ENCODE assay signal across 36 cellular contexts in genomic region chr1:30845891-30846290, GRCh38.
DNase-seq lines count a peak whose midpoint lies in the region; ATAC-seq, FAIRE-seq and TF ChIP-seq lines count a peak whose summit lies in the region.
"Had no signal": no experiment of that assay in that cellular context is flagged by ENCODE, and none has a peak within 500 bp of the region (broad histone marks: within the 10 kb centered on the region; RNA-seq: fewer than 3 reads in every experiment).

No MANE protein-coding gene starts in this region.

- ATAC-seq in GM21447 (IDR thresholded peaks at IDR 0.05; ENCODE audit: unreplicated experiment): no peak
- no peak for ATAC-seq in effector memory CD8-positive, alpha-beta T cell (replicated peaks)
- ATAC-seq: body of pancreas, left lung, pancreas, SK-N-SH treated with all-trans-retinoic acid at 6 μM for 48 hours had no signal

- H3K9ac ChIP-seq in H1 (replicated peaks in 1 of 4; ENCODE audit: extremely low read depth in 1 of 4, low read depth in 3 of 4, low read length in 3 of 4): no peak overlapping the region
- H3K9ac ChIP-seq: BLaER1 treated with 17β-estradiol and CSF1 and Interleukin-3, amounts not matched to agents 10 nM and 100 nM had no signal

- TF ChIP-seq RAD21 in H1 (IDR thresholded peaks at IDR 0.05 in 1 of 2, conservative IDR thresholded peaks at IDR 0.05 in 1 of 2; ENCODE audit: low read depth in 2 of 2, low read length in 2 of 2): peak; percentile 38 to 44; a peak in 3 of 4 replicates

- no peak overlapping the region for H2BK15ac ChIP-seq in H1 (ENCODE audit: low read length)

- no peak overlapping the region for H2AFZ ChIP-seq in H1 (ENCODE audit: low read length)

- TF ChIP-seq EP300 in H1 (IDR thresholded peaks at IDR 0.05; ENCODE audit: borderline replicate concordance in 1 of 2, low read depth in 2 of 2, low read length in 2 of 2): no peak

- H3K4me3 Mint-ChIP-seq in progenitor cell of endocrine pancreas (ENCODE audit: low read depth): no peak overlapping the region
- H3K4me3 Mint-ChIP-seq in effector memory CD8-positive, alpha-beta T cell: no peak overlapping the region
- H3K4me3 Mint-ChIP-seq: activated CD4-positive, alpha-beta memory T cell treated with anti-CD3 and anti-CD28 coated beads, Interleukin-2, amount 10 ng/mL, durations not matched to agents 7 days and 5 days; activated naive CD4-positive, alpha-beta T cell treated with anti-CD3 and anti-CD28 coated beads for 36 hours; activated T-helper 1 cell treated with anti-CD3 and anti-CD28 coated beads, Interleukin-12 subunit alpha, Interleukin-12 subunit beta, Interleukin-2, Interleukin-4 antibody, amounts not matched to agents 30 ng/mL and 10 ng/mL and 1 ng/mL, durations not matched to agents 14 hours and 24 hours and 36 hours; memory B cell; T-helper 1 cell treated with Interleukin-12 subunit alpha and Interleukin-12 subunit beta and Interleukin-4 antibody, amounts not matched to agents 30 μg/mL and 1 μg/mL, for 36 hours had no signal

- no peaks in the 10 kb centered on the region for H3K9me3 Mint-ChIP-seq in progenitor cell of endocrine pancreas (ENCODE audit: low read depth)
- H3K9me3 Mint-ChIP-seq in effector memory CD8-positive, alpha-beta T cell: no peaks in the 10 kb centered on the region
- H3K9me3 Mint-ChIP-seq: activated CD4-positive, alpha-beta memory T cell treated with anti-CD3 and anti-CD28 coated beads, Interleukin-2, amount 10 ng/mL, durations not matched to agents 7 days and 5 days; activated naive CD4-positive, alpha-beta T cell treated with anti-CD3 and anti-CD28 coated beads for 36 hours; activated T-helper 1 cell treated with anti-CD3 and anti-CD28 coated beads, Interleukin-12 subunit alpha, Interleukin-12 subunit beta, Interleukin-2, Interleukin-4 antibody, amounts not matched to agents 30 ng/mL and 10 ng/mL and 1 ng/mL, durations not matched to agents 14 hours and 24 hours and 36 hours; IgD-negative memory B cell; memory B cell; T-helper 1 cell treated with Interleukin-12 subunit alpha and Interleukin-12 subunit beta and Interleukin-4 antibody, amounts not matched to agents 30 μg/mL and 1 μg/mL, for 36 hours had no signal

- H3K4me1 ChIP-seq in H1 (replicated peaks in 1 of 4; ENCODE audit: control insufficient read depth in 3 of 4, insufficient read depth in 4 of 4, low read length in 3 of 4): peaks cover 8 to 26% (median 18%) of the 10 kb centered on the region in 4 experiments
- H3K4me1 ChIP-seq: pancreas, suprapubic skin had no signal

- 55% methylated on average over 7 of the region's 7 CpGs; no CpG with 5 or more reads in 1 of the 2 experiments for WGBS in H1 (ENCODE audit: extremely low coverage in 1 of 2, insufficient coverage in 1 of 2, insufficient read length in 1 of 2, insufficient replicate concordance in 2 of 2, low coverage in 1 of 2, low lambda C conversion rate in 2 of 2, missing lambda C conversion rate in 1 of 2), 2 experiments

- no peak overlapping the region for H3K4ac ChIP-seq in H1 (replicated peaks; ENCODE audit: insufficient read length, low read depth, low read length)

- H4K20me1 ChIP-seq in H1 (replicated peaks in 1 of 2; ENCODE audit: control insufficient read depth in 1 of 2, insufficient read depth in 2 of 2, low read length in 2 of 2): no peaks in the 10 kb centered on the region

- H3K36me3 Mint-ChIP-seq in progenitor cell of endocrine pancreas (ENCODE audit: insufficient read depth): no peaks in the 10 kb centered on the region
- no peaks in the 10 kb centered on the region for H3K36me3 Mint-ChIP-seq in effector memory CD8-positive, alpha-beta T cell (ENCODE audit: insufficient read depth)
- H3K36me3 Mint-ChIP-seq: IgD-negative memory B cell, memory B cell had no signal

- H3K27ac Mint-ChIP-seq in progenitor cell of endocrine pancreas: peak overlapping the region; percentile 37
- H3K27ac Mint-ChIP-seq in effector memory CD8-positive, alpha-beta T cell: no peak overlapping the region
- H3K27ac Mint-ChIP-seq: activated CD4-positive, alpha-beta memory T cell treated with anti-CD3 and anti-CD28 coated beads, Interleukin-2, amount 10 ng/mL, durations not matched to agents 7 days and 5 days; activated naive CD4-positive, alpha-beta T cell treated with anti-CD3 and anti-CD28 coated beads for 36 hours; activated T-helper 1 cell treated with anti-CD3 and anti-CD28 coated beads, Interleukin-12 subunit alpha, Interleukin-12 subunit beta, Interleukin-2, Interleukin-4 antibody, amounts not matched to agents 30 ng/mL and 10 ng/mL and 1 ng/mL, durations not matched to agents 14 hours and 24 hours and 36 hours; memory B cell; T-helper 1 cell treated with Interleukin-12 subunit alpha and Interleukin-12 subunit beta and Interleukin-4 antibody, amounts not matched to agents 30 μg/mL and 1 μg/mL, for 36 hours had no signal

- no peak overlapping the region for H4K5ac ChIP-seq in H1 (ENCODE audit: insufficient read length, low read depth, low read length)

- H3K4me1 Mint-ChIP-seq in progenitor cell of endocrine pancreas (ENCODE audit: low read depth): peaks cover 17% of the 10 kb centered on the region
- H3K4me1 Mint-ChIP-seq in effector memory CD8-positive, alpha-beta T cell (ENCODE audit: low read depth in 2 of 2): peaks cover 0 to 6% of the 10 kb centered on the region in 2 donors
- H3K4me1 Mint-ChIP-seq: activated CD4-positive, alpha-beta memory T cell treated with anti-CD3 and anti-CD28 coated beads, Interleukin-2, amount 10 ng/mL, durations not matched to agents 7 days and 5 days had no signal

- TF ChIP-seq POLR2A in H1 (IDR thresholded peaks at IDR 0.05; ENCODE audit: control extremely low read depth in 1 of 2, low read depth in 2 of 2, low read length in 2 of 2): no peak

- no peak overlapping the region for H3K4me3 ChIP-seq in H1 (ENCODE audit: extremely low read depth in 1 of 4, insufficient read depth in 2 of 4, low read depth in 3 of 4, low read length in 4 of 4)
- H3K4me3 ChIP-seq: adrenal gland; BLaER1 treated with 17β-estradiol and CSF1 and Interleukin-3, amounts not matched to agents 10 nM and 100 nM; body of pancreas; HAP-1; left lung; pancreas; suprapubic skin had no signal

- no peak overlapping the region for H2AK5ac ChIP-seq in H1 (ENCODE audit: low read depth, low read length)

- no peak overlapping the region; the same call in 1 of the 2 replicates for H2BK12ac ChIP-seq in H1 (ENCODE audit: low read depth, low read length)

- H2BK120ac ChIP-seq in H1 (replicated peaks; ENCODE audit: low read depth, low read length): no peak overlapping the region

- peaks cover 16% of the 10 kb centered on the region for H3K27me3 Mint-ChIP-seq in progenitor cell of endocrine pancreas
- peaks cover 82 to 98% of the 10 kb centered on the region in 2 donors for H3K27me3 Mint-ChIP-seq in effector memory CD8-positive, alpha-beta T cell

- no peak overlapping the region for H3K4me2 ChIP-seq in H1 (ENCODE audit: insufficient read depth in 1 of 2, low read depth in 2 of 2, low read length in 2 of 2)
- H3K4me2 ChIP-seq: BLaER1 treated with 17β-estradiol and CSF1 and Interleukin-3, amounts not matched to agents 10 nM and 100 nM had no signal

- no peaks in the 10 kb centered on the region for H3K79me1 ChIP-seq in H1 (ENCODE audit: low read depth, low read length)

- POLR2A ChIA-PET in H1 (lab: Charles Lee; ENCODE audit: partially characterized antibody): interaction anchor here (1.1 kb wide), 1 partner anchor 22 kb away, joined by 3 read pairs; no protein-coding TSS in a partner anchor

- no peaks in the 10 kb centered on the region for H3K9me3 ChIP-seq in H1 (ENCODE audit: insufficient read depth in 2 of 2, low read depth in 1 of 2, low read length in 1 of 2)
- H3K9me3 ChIP-seq: adrenal gland; BLaER1 treated with 17β-estradiol and CSF1 and Interleukin-3, amounts not matched to agents 10 nM and 100 nM; body of pancreas; HAP-1; left lung; pancreas; suprapubic skin had no signal

- H3K79me2 ChIP-seq in H1 (ENCODE audit: control insufficient read depth in 1 of 2, insufficient read depth in 2 of 2, low read length in 2 of 2): no peaks in the 10 kb centered on the region

- no peaks in the 10 kb centered on the region for H3K36me3 ChIP-seq in H1 (ENCODE audit: control insufficient read depth in 2 of 4, insufficient read depth in 4 of 4, low read length in 3 of 4)
- H3K36me3 ChIP-seq: adrenal gland; BLaER1 treated with 17β-estradiol and CSF1 and Interleukin-3, amounts not matched to agents 10 nM and 100 nM; HAP-1; left lung; pancreas; suprapubic skin had no signal

- no peak overlapping the region for H4K91ac ChIP-seq in H1 (replicated peaks; ENCODE audit: insufficient read length, low read length)

- H2BK5ac ChIP-seq in H1 (ENCODE audit: low read depth, low read length): no peak overlapping the region

- H3K27ac ChIP-seq in H1 (ENCODE audit: low read depth, low read length): no peak overlapping the region
- H3K27ac ChIP-seq: 22Rv1; adrenal gland; BLaER1 treated with 17β-estradiol and CSF1 and Interleukin-3, amounts not matched to agents 10 nM and 100 nM; suprapubic skin had no signal

- FAIRE-seq in H1 (lab: Jason Lieb, UNC): no peak
- FAIRE-seq: G401.6, pancreas, TTC549 had no signal

- H3K14ac ChIP-seq in H1 (ENCODE audit: insufficient read length): no peak overlapping the region

- no peak overlapping the region for H4K8ac ChIP-seq in H1 (ENCODE audit: extremely low read depth, insufficient read depth, low read length)

- no peaks in the 10 kb centered on the region for H3K23me2 ChIP-seq in H1 (ENCODE audit: low read depth, low read length)

- no peak overlapping the region for H3K56ac ChIP-seq in H1 (replicated peaks; ENCODE audit: insufficient read length, low read depth, low read length)

- H2BK20ac ChIP-seq in H1 (ENCODE audit: low read length): no peak overlapping the region

- H3K23ac ChIP-seq in H1 (ENCODE audit: insufficient read length): no peak overlapping the region

- H3K18ac ChIP-seq in H1 (ENCODE audit: extremely low read depth, low read length): no peak overlapping the region

- no peaks in the 10 kb centered on the region for H3K27me3 ChIP-seq in H1 (replicated peaks in 1 of 4; ENCODE audit: control insufficient read depth in 3 of 4, extremely low read depth in 1 of 4, insufficient read depth in 3 of 4, low read length in 3 of 4)
- H3K27me3 ChIP-seq: adrenal gland, body of pancreas, pancreas had no signal

- peak; percentile 40 to 70 (median 68) for TF ChIP-seq CTCF in H1 (IDR thresholded peaks at IDR 0.05; ENCODE audit: control extremely low read depth in 1 of 3, insufficient read depth in 1 of 3, low read depth in 1 of 3, low read length in 3 of 3)
- TF ChIP-seq CTCF in progenitor cell of endocrine pancreas (IDR thresholded peaks at IDR 0.05; ENCODE audit: unreplicated experiment): peak; percentile 40

- CTCF ChIA-PET in H1 (lab: Charles Lee; ENCODE audit: partially characterized antibody): interaction anchor here (0.7 to 6.2 kb wide), 16 partner anchors 9 to 127 kb away, joined by 3 to 56 read pairs (median 8); no protein-coding TSS in a partner anchor

- DNase-seq in DMS 273 (lab: John Stamatoyannopoulos, UW; ENCODE audit: unreplicated experiment): peak; percentile 16
- DNase-seq in DMS 273 treated with DMSO at 0.1 percent for 48 hours (lab: John Stamatoyannopoulos, UW): no peak
- DNase-seq in NCI-H526 treated with DMSO at 0.1 percent for 48 hours (lab: John Stamatoyannopoulos, UW): peak; percentile 1
- DNase-seq in H1 (ENCODE audit: low read depth in 1 of 2, low spot score in 2 of 2): no peak
- no peak for DNase-seq in progenitor cell of endocrine pancreas (ENCODE audit: low spot score, unreplicated experiment)
- DNase-seq in effector memory CD8-positive, alpha-beta T cell: no peak
- DNase-seq in dedifferentiated amniotic fluid mesenchymal stem cell (ENCODE audit: extremely low spot score): no peak
- DNase-seq: activated CD4-positive, alpha-beta memory T cell treated with anti-CD3 and anti-CD28 coated beads, Interleukin-2, amount 10 ng/mL, durations not matched to agents 7 days and 5 days; activated CD4-positive, alpha-beta T cell treated with anti-CD3 and anti-CD28 coated beads for 1 hour; activated CD8-positive, alpha-beta memory T cell treated with anti-CD3 and anti-CD28 coated beads, Interleukin-2, amount 50 U/mL, for 48 hours; activated naive CD4-positive, alpha-beta T cell treated with anti-CD3 and anti-CD28 coated beads for 36 hours; body of pancreas; DMS79; islet precursor cell; left lung; NCI-H187 treated with DMSO at 0.1 percent for 48 hours; NCI-H2171 treated with DMSO at 0.1 percent for 48 hours; NCI-H510A; pancreas; retina; Right ventricle myocardium superior; stimulated activated CD4-positive, alpha-beta T cell treated with anti-CD3 and anti-CD28 coated beads, Interleukin-1b, Interleukin-23, amount 100 ng/mL, for 48 hours; stimulated activated naive CD4-positive, alpha-beta T cell treated with Interleukin-2 at 50 U/mL for 16 hours had no signal

Comparison
In these comparisons a context has a peak if more than half of its experiments do, and no peak if none do; other contexts are left out.
1. DNase-seq: peak in DMS 273 (single experiment) and NCI-H526 treated with DMSO at 0.1 percent for 48 hours (single experiment); none in DMS 273 treated with DMSO at 0.1 percent for 48 hours (single experiment), H1 (0 of 2), progenitor cell of endocrine pancreas (single experiment), effector memory CD8-positive, alpha-beta T cell (0 of 3) and dedifferentiated amniotic fluid mesenchymal stem cell (single experiment).